In genomic region chr5:158856295-158856694, GRCh38 we compare ENCODE assay signal across 20 cellular contexts.
A peak's percentile ranks its signal among the peaks of the same experiment; 100 is the strongest.
DNase-seq lines count a peak whose midpoint lies in the region; ATAC-seq and TF ChIP-seq lines count a peak whose summit lies in the region.
"Had no signal": no experiment of that assay in that cellular context is flagged by ENCODE, and none has a peak within 500 bp of the region (broad histone marks: within the 10 kb centered on the region; RNA-seq: fewer than 3 reads in every experiment).

No MANE protein-coding gene starts in this region.

- intact Hi-C loops in activated CD4-positive, alpha-beta T cell treated with anti-CD3 and anti-CD28 coated beads for 36 hours (cut with DNase I, micrococcal nuclease), result no loop called here
- intact Hi-C loops in dorsolateral prefrontal cortex (cut with DNase I), result no loop called here

- no peaks in the 10 kb centered on the region for H3F3A ChIP-seq in OCI-LY1 (ENCODE audit: insufficient read depth, low read length)

- H3K27me3 ChIP-seq in OCI-LY1 (ENCODE audit: insufficient read depth, low read length) (no peaks in the 10 kb centered on the region), subcutaneous abdominal adipose tissue (ENCODE audit: control insufficient read depth in 5 of 5, insufficient read depth in 4 of 5, low read length in 5 of 5) (no peaks in the 10 kb centered on the region), dorsolateral prefrontal cortex (peaks cover 0 to 32% (median 6%) of the 10 kb centered on the region in 45 donors)

- H3K36me3 ChIP-seq in OCI-LY1 (ENCODE audit: insufficient read depth, low read length) (peaks cover 10% of the 10 kb centered on the region; the same call in 1 of the 2 replicates), subcutaneous abdominal adipose tissue (ENCODE audit: control insufficient read depth in 5 of 5, insufficient read depth in 5 of 5, low read length in 5 of 5) (peaks cover 0 to 5% (median 0%) of the 10 kb centered on the region in 5 donors)

- peaks cover 37% of the 10 kb centered on the region for H3K4me1 Mint-ChIP-seq in activated CD4-positive, alpha-beta T cell treated with anti-CD3 and anti-CD28 coated beads for 36 hours

- H3K27ac Mint-ChIP-seq in activated CD4-positive, alpha-beta T cell treated with anti-CD3 and anti-CD28 coated beads for 36 hours, result no peak overlapping the region

- peak overlapping the region; percentile 77 for H3K27ac ChIP-seq in OCI-LY1 (ENCODE audit: low read depth, low read length, poor library complexity, severe bottlenecking)
- peak overlapping the region; percentile 69 for H3K27ac ChIP-seq in subcutaneous abdominal adipose tissue (ENCODE audit: low read depth, low read length)
- no peak overlapping the region for H3K27ac ChIP-seq in dorsolateral prefrontal cortex
- H3K27ac ChIP-seq: GM23248, HL-60 had no signal

- H3K9me3 ChIP-seq in OCI-LY1 (ENCODE audit: low read length) (no peaks in the 10 kb centered on the region), subcutaneous abdominal adipose tissue (ENCODE audit: control insufficient read depth in 5 of 5, low read length in 5 of 5) (no peaks in the 10 kb centered on the region)

- H4K20me1 ChIP-seq in OCI-LY1 (ENCODE audit: insufficient read depth, low read length), result no peaks in the 10 kb centered on the region

- no peaks in the 10 kb centered on the region for H3K79me2 ChIP-seq in OCI-LY1 (ENCODE audit: insufficient read depth, low read length)

- H3K27me3 Mint-ChIP-seq in activated CD4-positive, alpha-beta T cell treated with anti-CD3 and anti-CD28 coated beads for 36 hours, result peaks cover 3% of the 10 kb centered on the region

- H3K4me3 ChIP-seq in OCI-LY1 (ENCODE audit: low read depth, low read length, poor library complexity, severe bottlenecking), result no peak overlapping the region
- no peak overlapping the region for H3K4me3 ChIP-seq in subcutaneous abdominal adipose tissue (ENCODE audit: low read depth in 1 of 5, low read length in 5 of 5)
- no peak overlapping the region for H3K4me3 ChIP-seq in dorsolateral prefrontal cortex
- H3K4me3 ChIP-seq: GM23248, K562 had no signal

- POLR2A ChIA-PET in activated CD4-positive, alpha-beta T cell treated with anti-CD3 and anti-CD28 coated beads for 36 hours (lab: Charles Lee), result no interaction called here

- no peak overlapping the region for H3K4me3 Mint-ChIP-seq in activated CD4-positive, alpha-beta T cell treated with anti-CD3 and anti-CD28 coated beads for 36 hours

- H3K9ac ChIP-seq in OCI-LY1 (ENCODE audit: low read length) (no peak overlapping the region), subcutaneous abdominal adipose tissue (ENCODE audit: low read length in 5 of 5) (no peak overlapping the region)
- H3K9ac ChIP-seq: GM23248 had no signal

- H3K9me2 ChIP-seq in OCI-LY1 (ENCODE audit: low read depth, low read length), result no peaks in the 10 kb centered on the region

- no peak for DNase-seq in activated CD4-positive, alpha-beta T cell treated with anti-CD3 and anti-CD28 coated beads for 36 hours
- DNase-seq in activated CD4-positive, alpha-beta T cell treated with anti-CD3 and anti-CD28 coated beads, Interleukin-2, amount 50 U/mL, for 1 hour, result no peak
- DNase-seq in fibroblast of peridontal ligament (ENCODE audit: extremely low read depth) (peak; percentile 36), epidermal melanocyte (ENCODE audit: insufficient read length, low spot score) (no peak), cerebellar cortex (ENCODE audit: low spot score) (no peak), dorsolateral prefrontal cortex (no peak)
- DNase-seq: C1 segment of cervical spinal cord, COR-L47, EL, GM23248, HCEC 1CT, MV-4-11, NCI-H1930, NCI-H2171, NCI-H446 had no signal

- peak; percentile 19 for ATAC-seq in activated CD4-positive, alpha-beta T cell treated with anti-CD3 and anti-CD28 coated beads for 36 hours
- ATAC-seq: K562, Panc1 had no signal

- no peak for TF ChIP-seq CTCF in OCI-LY1 (IDR thresholded peaks at IDR 0.05; ENCODE audit: low read length)
- no peak for TF ChIP-seq CTCF in dorsolateral prefrontal cortex (IDR thresholded peaks at IDR 0.05 in 54 of 56, conservative IDR thresholded peaks at IDR 0.05 in 2 of 56; ENCODE audit: low read depth in 1 of 56, partially characterized antibody in 56 of 56)

- H3K4me2 ChIP-seq in OCI-LY1 (ENCODE audit: low read length), result peak overlapping the region; percentile 29; the same call in 1 of the 2 replicates

- no peaks in the 10 kb centered on the region for H3K9me3 Mint-ChIP-seq in activated CD4-positive, alpha-beta T cell treated with anti-CD3 and anti-CD28 coated beads for 36 hours (ENCODE audit: low read depth)

- H3K4me1 ChIP-seq in OCI-LY1 (ENCODE audit: insufficient read depth, low read length, severe bottlenecking) (peaks cover 82% of the 10 kb centered on the region), subcutaneous abdominal adipose tissue (ENCODE audit: control insufficient read depth in 5 of 5, insufficient read depth in 5 of 5, low read length in 5 of 5) (peaks cover 0 to 51% (median 38%) of the 10 kb centered on the region in 5 donors)

- no peaks in the 10 kb centered on the region for H3K36me3 Mint-ChIP-seq in activated CD4-positive, alpha-beta T cell treated with anti-CD3 and anti-CD28 coated beads for 36 hours (ENCODE audit: low read depth)

- CTCF ChIA-PET in activated CD4-positive, alpha-beta T cell treated with anti-CD3 and anti-CD28 coated beads for 36 hours (lab: Charles Lee), result interaction anchor here (0.7 to 1.4 kb wide), 2 partner anchors 19 to 40 kb away, joined by 3 read pairs; no protein-coding TSS in a partner anchor

- no peak overlapping the region for H2AFZ ChIP-seq in OCI-LY1 (ENCODE audit: low read length)
- H2AFZ ChIP-seq: GM23248 had no signal

Comparison
In these comparisons a context has a peak if more than half of its experiments do, and no peak if none do; other contexts are left out.
1. H3K27ac ChIP-seq: peak in OCI-LY1 (single experiment) and subcutaneous abdominal adipose tissue (single experiment); none in dorsolateral prefrontal cortex (0 of 59).